Comparison of ENCODE assay signal across 9 cellular contexts in genomic region chr11:70176940-70177689, GRCh38. TPM values are rescaled to one million over a fixed set of nuclear protein-coding genes. Genes with fewer than 3 reads are reported as not detected.
DNase-seq lines count a peak whose midpoint lies in the region; ATAC-seq, FAIRE-seq and TF ChIP-seq lines count a peak whose summit lies in the region.
"Had no signal": no experiment of that assay in that cellular context is flagged by ENCODE, and none has a peak within 500 bp of the region (broad histone marks: within the 10 kb centered on the region; RNA-seq: fewer than 3 reads in every experiment).

No MANE protein-coding gene starts in this region.

- DNase-seq in heart left ventricle (no peak), Right ventricle myocardium superior (no peak), T follicular helper cell (ENCODE audit: low read depth) (peak; percentile 40), K562 (ENCODE audit: extremely low read depth in 1 of 4, low spot score in 3 of 4) (peak; percentile 70 to 95 (median 92)), mucosa of descending colon (peak in 2 of 3 donors; percentile 64 to 65), aorta (peak in 1 of 2 donors; percentile 79), globus pallidus (ENCODE audit: low spot score) (no peak)

- H4K20me1 ChIP-seq in K562 (replicated peaks; ENCODE audit: control insufficient read depth, insufficient read depth, low read length), result no peaks in the 10 kb centered on the region; the same call in 1 of the 2 replicates

- H3K79me2 ChIP-seq in K562 (ENCODE audit: control insufficient read depth, insufficient read depth, low read length), result no peaks in the 10 kb centered on the region

- no peak overlapping the region for H2AFZ ChIP-seq in K562 (ENCODE audit: low read depth, low read length)

- H3K4me1 ChIP-seq in heart left ventricle (no peaks in the 10 kb centered on the region), K562 (replicated peaks in 1 of 2; ENCODE audit: control insufficient read depth in 2 of 2, insufficient read depth in 2 of 2, low read length in 2 of 2) (peaks cover 0 to 22% of the 10 kb centered on the region in 2 experiments; a peak in 3 of 5 replicates), mucosa of descending colon (ENCODE audit: low read depth) (no peaks in the 10 kb centered on the region), aorta (ENCODE audit: control insufficient read depth in 1 of 2, insufficient read depth in 2 of 2, low read length in 2 of 2) (no peaks in the 10 kb centered on the region)

- WGBS in heart left ventricle, 4 donors, result 86 to 89% (median 87%) methylated on average over 39 of the region's 39 CpGs
- WGBS in K562 (ENCODE audit: insufficient coverage, low coverage, missing lambda C conversion rate), result 44% methylated on average over 27 of the region's 39 CpGs
- 76 to 82% methylated on average over 39 of the region's 39 CpGs for WGBS in aorta, 2 donors

- TF ChIP-seq CTCF in heart left ventricle (IDR thresholded peaks at IDR 0.05), result peak; percentile 13 to 54 (median 38)
- TF ChIP-seq CTCF in K562 (IDR thresholded peaks at IDR 0.05 in 2 of 3, conservative IDR thresholded peaks at IDR 0.05 in 1 of 3; ENCODE audit: insufficient read depth in 2 of 3, low read depth in 1 of 3, low read length in 3 of 3), result peak; percentile 87 to 92 (median 89)
- peak; percentile 62 for TF ChIP-seq CTCF in mucosa of descending colon (IDR thresholded peaks at IDR 0.05)

- H3K9ac ChIP-seq in K562 (ENCODE audit: insufficient read depth in 1 of 2, low read depth in 2 of 2, low read length in 2 of 2), result no peak overlapping the region

- ATAC-seq in heart left ventricle (no peak), Right ventricle myocardium superior (ENCODE audit: poor library complexity) (no peak), K562 (peak; percentile 98), mucosa of descending colon (peak; percentile 91), aorta (ENCODE audit: low FRiP score) (peak; percentile 8), HG03196 (IDR thresholded peaks at IDR 0.05; ENCODE audit: unreplicated experiment) (no peak)

- peak in 1 of 2 experiments; percentile 30; a peak in 2 of 4 replicates for TF ChIP-seq RAD21 in K562 (CRISPR knock-in tag; conservative IDR thresholded peaks at IDR 0.05 in 1 of 2, IDR thresholded peaks at IDR 0.05 in 1 of 2)

- peak; percentile 57 for FAIRE-seq in K562 (lab: Jason Lieb, UNC)
- FAIRE-seq: endometrium had no signal

- H3K9me3 ChIP-seq in heart left ventricle (no peaks in the 10 kb centered on the region), K562 (replicated peaks; ENCODE audit: control insufficient read depth, insufficient read depth, low read depth, low read length) (no peaks in the 10 kb centered on the region), mucosa of descending colon (no peaks in the 10 kb centered on the region), aorta (ENCODE audit: control insufficient read depth, low read length) (no peaks in the 10 kb centered on the region)

- in situ Hi-C loops in K562 (cut with MboI), result no loop called here

- H3K36me3 ChIP-seq in heart left ventricle (peaks cover 0 to 46% (median 0%) of the 10 kb centered on the region in 9 donors), K562 (ENCODE audit: control insufficient read depth, insufficient read depth, low read length) (no peaks in the 10 kb centered on the region), mucosa of descending colon (ENCODE audit: low read depth) (no peaks in the 10 kb centered on the region), aorta (ENCODE audit: control insufficient read depth in 1 of 2, insufficient read depth in 2 of 2, low read length in 1 of 2) (peaks cover 0 to 10% of the 10 kb centered on the region in 2 donors)

- H3K27ac ChIP-seq in heart left ventricle, result no peak overlapping the region
- no peak overlapping the region for H3K27ac ChIP-seq in K562 (ENCODE audit: extremely low read depth, low read depth, low read length)
- no peak overlapping the region for H3K27ac ChIP-seq in aorta (ENCODE audit: low read depth in 1 of 2, low read length in 2 of 2)

- H3K4me3 ChIP-seq in heart left ventricle, result no peak overlapping the region
- H3K4me3 ChIP-seq in K562, result no peak overlapping the region
- no peak overlapping the region for H3K4me3 ChIP-seq in mucosa of descending colon
- no peak overlapping the region for H3K4me3 ChIP-seq in aorta (ENCODE audit: low read length in 2 of 2)

- BruUV-seq in K562 (replicated peaks; lab: Mats Ljungman, UMichigan), result no TSS peak

- no peak for TF ChIP-seq POLR2A in heart left ventricle (IDR thresholded peaks at IDR 0.05)
- no peak for TF ChIP-seq POLR2A in K562 (conservative IDR thresholded peaks at IDR 0.05)

- POLR2A ChIA-PET in K562 (lab: Yijun Ruan, JAX), result interaction anchor here (0.6 kb wide), 2 partner anchors 21 to 63 kb away, joined by 3 read pairs; no protein-coding TSS in a partner anchor

- TF ChIP-seq EP300 in K562 (IDR thresholded peaks at IDR 0.05; ENCODE audit: low read length), result no peak

- no peaks in the 10 kb centered on the region for H3K9me1 ChIP-seq in K562 (ENCODE audit: control insufficient read depth, insufficient read depth, low read length)

- intact Hi-C loops in heart left ventricle (cut with DNase I) (no loop called here), Right ventricle myocardium superior (cut with DNase I) (no loop called here), K562 (cut with micrococcal nuclease) (no loop called here), mucosa of descending colon (cut with DNase I, micrococcal nuclease) (no loop called here), aorta (cut with DNase I) (no loop called here)

- no peaks in the 10 kb centered on the region for H3K27me3 ChIP-seq in heart left ventricle
- peaks cover 20 to 53% of the 10 kb centered on the region in 2 experiments; a peak in 4 of 5 replicates for H3K27me3 ChIP-seq in K562 (ENCODE audit: control insufficient read depth in 2 of 2, insufficient read depth in 2 of 2, low read length in 2 of 2)
- H3K27me3 ChIP-seq in aorta (ENCODE audit: control insufficient read depth in 1 of 2, insufficient read depth in 2 of 2, low read length in 1 of 2), result no peaks in the 10 kb centered on the region

- CTCF ChIA-PET in K562 (lab: Yijun Ruan, JAX; ENCODE audit: low intra/inter-chr PET ratio), result no interaction called here

- H3K4me2 ChIP-seq in K562 (ENCODE audit: insufficient read depth, low read length), result no peak overlapping the region

TF ChIP-seq in K562, 482 proteins besides CTCF, POLR2A, EP300 and RAD21 (continues in another document):
- no peak for TF ChIP-seq SNRNP70 (optimal IDR thresholded peaks at IDR 0.05; ENCODE audit: low read depth, low read length)
- no peak for TF ChIP-seq HNRNPH1 (optimal IDR thresholded peaks at IDR 0.05; ENCODE audit: low read depth, low read length)
- no peak for TF ChIP-seq NELFE (IDR thresholded peaks at IDR 0.05; ENCODE audit: insufficient read depth, insufficient read length)
- no peak for TF ChIP-seq MYNN (IDR thresholded peaks at IDR 0.05)
- no peak for TF ChIP-seq MYNN (CRISPR knock-in tag; IDR thresholded peaks at IDR 0.05)
- no peak for TF ChIP-seq ZFP30 (CRISPR knock-in tag; IDR thresholded peaks at IDR 0.05; ENCODE audit: borderline replicate concordance)
- TF ChIP-seq ZNF668 (CRISPR knock-in tag; IDR thresholded peaks at IDR 0.05), result no peak
- TF ChIP-seq RHOXF2B (CRISPR knock-in tag; conservative IDR thresholded peaks at IDR 0.05), result no peak
- TF ChIP-seq KDM4B (IDR thresholded peaks at IDR 0.05; ENCODE audit: borderline replicate concordance in 2 of 2, low read depth in 1 of 2), result no peak
- TF ChIP-seq ATF1 (CRISPR knock-in tag; IDR thresholded peaks at IDR 0.05), result no peak
- TF ChIP-seq ATF1 (tag; IDR thresholded peaks at IDR 0.05), result no peak
- TF ChIP-seq XRCC5 (IDR thresholded peaks at IDR 0.05; ENCODE audit: low read depth, low read length), result peak; percentile 63; the same call in 1 of the 2 replicates
- TF ChIP-seq MITF (IDR thresholded peaks at IDR 0.05), result no peak
- peak; percentile 80 for TF ChIP-seq ZNF384 (IDR thresholded peaks at IDR 0.05; ENCODE audit: low read depth, low read length)
- TF ChIP-seq SAFB2 (IDR thresholded peaks at IDR 0.05; ENCODE audit: borderline replicate concordance, low read depth, low read length, severe bottlenecking), result no peak

RNA-seq across cellular contexts. Expression of gene FADD, which starts 26.0 kb away (rescaled TPM):
- total RNA-seq in heart left ventricle (10 to 100 TPM in 6 of 9 donors, 1 to 10 TPM in 3; 8.9 to 24.4 (median 10.2) TPM), Right ventricle myocardium superior (10.3 TPM), K562 (2014; rRNA removed) (20.1 and 20.4 TPM in 2 replicates), K562 (2014; rRNA removed; fragmentation: Illumina TruSeq; extraction: Trizol) (15.5 and 17.2 TPM in 2 replicates), K562 (2015; rRNA removed; fragmentation: Illumina TruSeq; extraction: Trizol) (18.4 and 20.9 TPM in 2 replicates), K562 (2021) (24.1 and 26.2 TPM in 2 replicates), mucosa of descending colon (10 to 100 TPM; 26.3 to 31.0 (median 26.9) TPM), aorta (10 to 100 TPM; 17.2 to 17.8 TPM)
- polyA plus RNA-seq in heart left ventricle (10 to 100 TPM in 1 of 2 donors, 1 to 10 TPM in 1; 8.5 to 18.7 TPM), K562 (2011; rRNA removed) (23.6 and 26.9 TPM in 2 replicates), K562 (2014; fragmentation: Illumina TruSeq; extraction: Trizol) (17.2 and 17.7 TPM in 2 replicates), K562 (2014; fragmentation: Nextera tagmentation; extraction: Ambion mirVana) (under 1 TPM; 0.29 to 0.30 TPM), K562 (2014; rRNA removed) (26.7 and 28.7 TPM in 2 replicates), aorta (10 to 100 TPM; 10.7 to 12.3 TPM)
- 9.8 and 23.6 TPM in 2 replicates for total RNA-seq in K562 (2011; cell fraction: chromatin; rRNA removed; ENCODE audit: low replicate concordance)
- total RNA-seq in K562 (2011; cell fraction: nucleolus; rRNA removed), result 23.6 and 28.0 TPM in 2 replicates
- 17.0 and 17.6 TPM in 2 replicates for total RNA-seq in K562 (2011; cell fraction: nucleoplasm; rRNA removed)
- polyA plus RNA-seq in K562 (2011; cell fraction: cytosol; rRNA removed), result 24.3 and 37.3 TPM in 2 replicates
- 11.2 and 14.3 TPM in 2 replicates for polyA plus RNA-seq in K562 (2011; cell fraction: nucleus; rRNA removed)
- polyA plus RNA-seq in K562 (2012), result 20.7 and 23.8 TPM in 2 replicates
- 17.5 and 22.8 TPM in 2 replicates for polyA minus RNA-seq in K562 (2011; rRNA and poly(A)+ RNA removed)
- 13.8 and 19.3 TPM in 2 replicates for polyA minus RNA-seq in K562 (2011; cell fraction: cytosol; rRNA and poly(A)+ RNA removed)
- polyA minus RNA-seq in K562 (2011; cell fraction: nucleus; rRNA and poly(A)+ RNA removed), result 17.8 and 23.5 TPM in 2 replicates

Comparison
In these comparisons a context has a peak if more than half of its experiments do, and no peak if none do; other contexts are left out.
1. ATAC-seq: peak in K562 (single experiment), mucosa of descending colon (single experiment) and aorta (single experiment); none in heart left ventricle (0 of 4), Right ventricle myocardium superior (single experiment) and HG03196 (single experiment).
2. DNase-seq: peak in T follicular helper cell (single experiment), K562 (4 of 4) and mucosa of descending colon (2 of 3); none in heart left ventricle (0 of 5), Right ventricle myocardium superior (single experiment) and globus pallidus (single experiment).
3. CTCF ChIP-seq: peak in every context shown above with its lines; median percentile 89 in K562; 62 in mucosa of descending colon; 38 in heart left ventricle.